8 cellular contexts compared by ENCODE assay signal in genomic region chr17:45490198-45490597, GRCh38. TPM values are rescaled to one million over a fixed set of nuclear protein-coding genes. Genes with fewer than 3 reads are reported as not detected.
DNase-seq lines count a peak whose midpoint lies in the region; ATAC-seq and TF ChIP-seq lines count a peak whose summit lies in the region.
"Not testable (repeated sequence)": the region's sequence is repeated elsewhere in the genome, so short reads cannot be mapped to it uniquely, and the experiment has no call there.

No MANE protein-coding gene starts in this region.

- not testable (repeated sequence) for H3K27me3 Mint-ChIP-seq in T-helper 17 cell; naive thymus-derived CD4-positive, alpha-beta T cell

- CTCF ChIA-PET in naive thymus-derived CD4-positive, alpha-beta T cell (lab: Charles Lee) = not testable (repeated sequence)

- not testable (repeated sequence) for TF ChIP-seq CTCF in breast epithelium (IDR thresholded peaks at IDR 0.05); heart right ventricle (IDR thresholded peaks at IDR 0.05); testis (IDR thresholded peaks at IDR 0.05)

- not testable (repeated sequence) for H3K9me3 Mint-ChIP-seq in naive thymus-derived CD4-positive, alpha-beta T cell

- H3K27ac ChIP-seq in breast epithelium (peak overlapping the region; percentile 93 to 97), heart right ventricle (peak overlapping the region; percentile 53 to 94 (median 89)), testis (peak overlapping the region; percentile 81 to 83)
- peak overlapping the region; percentile 81 for H3K27ac ChIP-seq in naive thymus-derived CD4-positive, alpha-beta T cell (ENCODE audit: low read depth, low read length)

- DNase-seq in EL (peak; percentile 14), T-helper 17 cell (peak in 1 of 3 donors; percentile 9), breast epithelium (ENCODE audit: low spot score in 2 of 2) (peak in 1 of 2 donors; percentile 27), heart right ventricle (peak in 1 of 2 donors; percentile 18)
- peak in 3 of 9 donors; percentile 5 to 10 (median 6) for DNase-seq in naive thymus-derived CD4-positive, alpha-beta T cell
- DNase-seq in testis = not testable (repeated sequence)

- H3K4me3 Mint-ChIP-seq in T-helper 17 cell = peak overlapping the region; percentile 93
- H3K4me3 Mint-ChIP-seq in naive thymus-derived CD4-positive, alpha-beta T cell = peak overlapping the region; percentile 84 to 97 (median 90)

- H3K4me1 ChIP-seq in breast epithelium; naive thymus-derived CD4-positive, alpha-beta T cell (ENCODE audit: control insufficient read depth in 2 of 2, insufficient read depth in 2 of 2, low read length in 2 of 2); testis: not testable (repeated sequence)
- peaks cover 0 to 45% (median 15%) of the 10 kb centered on the region in 9 donors for H3K4me1 ChIP-seq in heart right ventricle

- peak overlapping the region; percentile 63 to 84 (median 65) for H3K4me3 ChIP-seq in breast epithelium
- H3K4me3 ChIP-seq in heart right ventricle = peak overlapping the region; percentile 58 to 80 (median 72)
- peak overlapping the region; percentile 44 for H3K4me3 ChIP-seq in naive thymus-derived CD4-positive, alpha-beta T cell (ENCODE audit: low read length)
- H3K4me3 ChIP-seq in testis = peak overlapping the region; percentile 66 to 80

- 2 to 3% methylated on average over 21 to 25 of the region's 30 CpGs for WGBS in heart right ventricle, 2 donors
- WGBS in testis, 2 donors = 1% methylated on average over 19 to 29 of the region's 30 CpGs

- not testable (repeated sequence) for H3K36me3 ChIP-seq in breast epithelium; heart right ventricle; naive thymus-derived CD4-positive, alpha-beta T cell (ENCODE audit: control insufficient read depth in 2 of 3, insufficient read depth in 3 of 3, low read length in 3 of 3); testis (ENCODE audit: low read depth, missing control alignments)

- not testable (repeated sequence) for H3K36me3 Mint-ChIP-seq in T-helper 17 cell (ENCODE audit: low read depth); naive thymus-derived CD4-positive, alpha-beta T cell

- peak overlapping the region; percentile 89 for H3K27ac Mint-ChIP-seq in T-helper 17 cell
- peak overlapping the region; percentile 89 to 98 (median 93) for H3K27ac Mint-ChIP-seq in naive thymus-derived CD4-positive, alpha-beta T cell

- H3K9me3 ChIP-seq in T-helper 17 cell (ENCODE audit: control insufficient read depth, low read length, poor library complexity, severe bottlenecking); breast epithelium; heart right ventricle; naive thymus-derived CD4-positive, alpha-beta T cell (ENCODE audit: control insufficient read depth in 2 of 3, low read length in 3 of 3); testis: not testable (repeated sequence)

- not testable (repeated sequence) for TF ChIP-seq POLR2A in breast epithelium (IDR thresholded peaks at IDR 0.05); testis (IDR thresholded peaks at IDR 0.05)

- not testable (repeated sequence) for H3K27me3 ChIP-seq in breast epithelium; heart right ventricle; naive thymus-derived CD4-positive, alpha-beta T cell (ENCODE audit: control insufficient read depth in 2 of 2, insufficient read depth in 2 of 2, low read length in 2 of 2); testis

- intact Hi-C loops in breast epithelium (cut with DNase I; ENCODE audit: low total_unique reads); heart right ventricle (cut with DNase I); naive thymus-derived CD4-positive, alpha-beta T cell (cut with micrococcal nuclease); testis (cut with DNase I; ENCODE audit: low total_unique reads): not testable (repeated sequence)

- ATAC-seq in GM21576 (IDR thresholded peaks at IDR 0.05; ENCODE audit: unreplicated experiment) (peak; percentile 23), HG03457 (IDR thresholded peaks at IDR 0.05; ENCODE audit: unreplicated experiment) (peak; percentile 15), heart right ventricle (peak; percentile 20 to 59 (median 26))
- ATAC-seq in T-helper 17 cell = not testable (repeated sequence)
- peak; percentile 11 for ATAC-seq in naive thymus-derived CD4-positive, alpha-beta T cell

- H3K4me1 Mint-ChIP-seq in T-helper 17 cell = peaks cover 20% of the 10 kb centered on the region
- H3K4me1 Mint-ChIP-seq in naive thymus-derived CD4-positive, alpha-beta T cell = peaks cover 17 to 27% (median 27%) of the 10 kb centered on the region in 7 donors

- POLR2A ChIA-PET in naive thymus-derived CD4-positive, alpha-beta T cell (lab: Charles Lee) = not testable (repeated sequence)

RNA-seq across cellular contexts. Expression of gene PLEKHM1, which starts 0.3 kb away (rescaled TPM):
- total RNA-seq in T-helper 17 cell = 10 to 100 TPM; 87.6 to 97.0 TPM
- total RNA-seq in breast epithelium = 10 to 100 TPM; 31.5 to 49.0 (median 36.9) TPM
- 10 to 100 TPM; 22.5 to 46.9 (median 25.8) TPM for total RNA-seq in heart right ventricle
- polyA plus RNA-seq in heart right ventricle = 10 to 100 TPM in 1 of 2 donors, 1 to 10 TPM in 1; 9.9 to 14.8 TPM
- 100 to 1,000 TPM in 2 of 5 experiments, 10 to 100 TPM in 3; 58.2 to 111 (median 80.4) TPM for total RNA-seq in naive thymus-derived CD4-positive, alpha-beta T cell
- polyA plus RNA-seq in naive thymus-derived CD4-positive, alpha-beta T cell = 10 to 100 TPM; 11.5 to 21.2 TPM
- 10 to 100 TPM; 31.8 to 39.1 TPM for total RNA-seq in testis
- polyA plus RNA-seq in testis (ENCODE audit: insufficient read depth, low read depth, low replicate concordance) = 17.8 TPM

RNA-seq across cellular contexts. Expression of gene ARHGAP27, which starts 57.5 kb away (rescaled TPM):
- total RNA-seq in T-helper 17 cell (10 to 100 TPM; 42.0 to 55.4 TPM), breast epithelium (10 to 100 TPM; 17.3 to 28.8 (median 17.6) TPM), heart right ventricle (10 to 100 TPM; 15.2 to 46.9 (median 25.3) TPM), testis (10 to 100 TPM; 21.4 to 22.8 TPM)
- polyA plus RNA-seq in heart right ventricle (10 to 100 TPM; 17.9 to 65.8 TPM), testis (ENCODE audit: insufficient read depth, low read depth, low replicate concordance) (17.7 TPM)
- 100 to 1,000 TPM in 3 of 5 experiments, 10 to 100 TPM in 2; 53.4 to 126 (median 109) TPM for total RNA-seq in naive thymus-derived CD4-positive, alpha-beta T cell
- polyA plus RNA-seq in naive thymus-derived CD4-positive, alpha-beta T cell = 10 to 100 TPM; 20.1 to 38.9 TPM
